In genomic region chr22:23268139-23268712, GRCh38 we compare ENCODE assay signal across 1 cellular context.
TF ChIP-seq lines count a peak whose summit lies in the region.

No MANE protein-coding gene starts in this region.

TF ChIP-seq in WTC11, 78 proteins besides CTCF, POLR2A, EP300 and RAD21 (continued from another document):
- no peak for TF ChIP-seq PRDM15 (CRISPR knock-in tag; IDR thresholded peaks at IDR 0.05)
- TF ChIP-seq, protein P1, sequence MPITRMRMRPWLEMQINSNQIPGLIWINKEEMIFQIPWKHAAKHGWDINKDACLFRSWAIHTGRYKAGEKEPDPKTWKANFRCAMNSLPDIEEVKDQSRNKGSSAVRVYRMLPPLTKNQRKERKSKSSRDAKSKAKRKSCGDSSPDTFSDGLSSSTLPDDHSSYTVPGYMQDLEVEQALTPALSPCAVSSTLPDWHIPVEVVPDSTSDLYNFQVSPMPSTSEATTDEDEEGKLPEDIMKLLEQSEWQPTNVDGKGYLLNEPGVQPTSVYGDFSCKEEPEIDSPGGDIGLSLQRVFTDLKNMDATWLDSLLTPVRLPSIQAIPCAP (CRISPR knock-in tag; IDR thresholded peaks at IDR 0.05), result no peak
- TF ChIP-seq, protein P2, sequence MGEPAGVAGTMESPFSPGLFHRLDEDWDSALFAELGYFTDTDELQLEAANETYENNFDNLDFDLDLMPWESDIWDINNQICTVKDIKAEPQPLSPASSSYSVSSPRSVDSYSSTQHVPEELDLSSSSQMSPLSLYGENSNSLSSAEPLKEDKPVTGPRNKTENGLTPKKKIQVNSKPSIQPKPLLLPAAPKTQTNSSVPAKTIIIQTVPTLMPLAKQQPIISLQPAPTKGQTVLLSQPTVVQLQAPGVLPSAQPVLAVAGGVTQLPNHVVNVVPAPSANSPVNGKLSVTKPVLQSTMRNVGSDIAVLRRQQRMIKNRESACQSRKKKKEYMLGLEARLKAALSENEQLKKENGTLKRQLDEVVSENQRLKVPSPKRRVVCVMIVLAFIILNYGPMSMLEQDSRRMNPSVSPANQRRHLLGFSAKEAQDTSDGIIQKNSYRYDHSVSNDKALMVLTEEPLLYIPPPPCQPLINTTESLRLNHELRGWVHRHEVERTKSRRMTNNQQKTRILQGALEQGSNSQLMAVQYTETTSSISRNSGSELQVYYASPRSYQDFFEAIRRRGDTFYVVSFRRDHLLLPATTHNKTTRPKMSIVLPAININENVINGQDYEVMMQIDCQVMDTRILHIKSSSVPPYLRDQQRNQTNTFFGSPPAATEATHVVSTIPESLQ (CRISPR knock-in tag; IDR thresholded peaks at IDR 0.05), result no peak
